Comparison of ENCODE assay signal across 8 cellular contexts in genomic region chr21:28884481-28884880, GRCh38.
DNase-seq lines count a peak whose midpoint lies in the region; ATAC-seq and TF ChIP-seq lines count a peak whose summit lies in the region.

No MANE protein-coding gene starts in this region.

- H3K9me3 ChIP-seq in SK-N-MC (ENCODE audit: low read depth, low read length) (no peaks in the 10 kb centered on the region), neural cell (ENCODE audit: low read length) (no peaks in the 10 kb centered on the region)

- ATAC-seq in HG03097 (IDR thresholded peaks at IDR 0.05; ENCODE audit: low FRiP score, unreplicated experiment) (no peak), HG03039 (IDR thresholded peaks at IDR 0.05; ENCODE audit: unreplicated experiment) (no peak)

- no peaks in the 10 kb centered on the region for H3K9me2 ChIP-seq in neural cell (ENCODE audit: insufficient read depth, low read length)

- H3K27me3 ChIP-seq in neural cell (ENCODE audit: insufficient read depth, low read depth, low read length) = no peaks in the 10 kb centered on the region

- no peaks in the 10 kb centered on the region for H3K9me3 Mint-ChIP-seq in HFFc6

- H3K79me2 ChIP-seq in neural cell (replicated peaks; ENCODE audit: insufficient read depth, low read length) = no peaks in the 10 kb centered on the region

- H3K27ac ChIP-seq in SK-N-MC (peak overlapping the region; percentile 85), epithelial cell of prostate (peak overlapping the region; percentile 88), neural cell (ENCODE audit: low read length) (peak overlapping the region; percentile 76)

- H3K27ac Mint-ChIP-seq in HFFc6 = peak overlapping the region; percentile 99

- H3K27me3 Mint-ChIP-seq in HFFc6 (ENCODE audit: insufficient read depth) = 0 out of 2 replicates have a peak, but pooled peaks cover 3% of the 10 kb centered on the region

- DNase-seq in GM03348 (ENCODE audit: low spot score) (peak; percentile 29), HFFc6 (no peak), SK-N-MC (ENCODE audit: low read depth, low spot score) (no peak), epithelial cell of prostate (ENCODE audit: low read depth, low spot score) (no peak), T1000 (lab: John Stamatoyannopoulos, UW) (no peak)

- no peak for TF ChIP-seq EP300 in neural cell (conservative IDR thresholded peaks at IDR 0.05; ENCODE audit: poor library complexity, severe bottlenecking)

- H3K4me3 Mint-ChIP-seq in HFFc6 = peak overlapping the region; percentile 99

- H3K36me3 ChIP-seq in SK-N-MC (ENCODE audit: insufficient read depth, low read length) (peaks cover 28% of the 10 kb centered on the region), neural cell (ENCODE audit: insufficient read depth, low read length) (no peaks in the 10 kb centered on the region)

- H3K4me3 ChIP-seq in SK-N-MC = peak overlapping the region; percentile 92
- H3K4me3 ChIP-seq in neural cell (ENCODE audit: low read length) = peak overlapping the region; percentile 70

- peak overlapping the region; percentile 63 for H3K4me2 ChIP-seq in neural cell (ENCODE audit: low read length)

- no peaks in the 10 kb centered on the region for H4K20me1 ChIP-seq in neural cell (ENCODE audit: insufficient read depth)

- TF ChIP-seq CTCF in HFFc6 (IDR thresholded peaks at IDR 0.05) (no peak), neural cell (IDR thresholded peaks at IDR 0.05; ENCODE audit: poor library complexity, severe bottlenecking) (no peak)

- H3K36me3 Mint-ChIP-seq in HFFc6 (ENCODE audit: low read depth) = peaks cover 9% of the 10 kb centered on the region

- H3K4me1 Mint-ChIP-seq in HFFc6 (ENCODE audit: low read depth) = peaks cover 21% of the 10 kb centered on the region

- H3F3A ChIP-seq in neural cell (ENCODE audit: insufficient read depth, low read length, poor library complexity, severe bottlenecking) = no peaks in the 10 kb centered on the region

- H3K9ac ChIP-seq in SK-N-MC (ENCODE audit: insufficient read length) = peak overlapping the region; percentile 89
- peak overlapping the region; percentile 69 for H3K9ac ChIP-seq in neural cell (ENCODE audit: low read length)

- peak overlapping the region; percentile 67 for H2AFZ ChIP-seq in neural cell (ENCODE audit: low read depth, low read length)

- TF ChIP-seq RAD21 in neural cell (conservative IDR thresholded peaks at IDR 0.05) = no peak

TF ChIP-seq in neural cell, 6 proteins besides CTCF, POLR2A, EP300 and RAD21:
- no peak for TF ChIP-seq EZH2 (IDR thresholded peaks at IDR 0.05; ENCODE audit: borderline replicate concordance, insufficient read depth, low read length, poor library complexity, severe bottlenecking)
- TF ChIP-seq MXI1 (conservative IDR thresholded peaks at IDR 0.05; ENCODE audit: poor library complexity, severe bottlenecking) = no peak
- no peak for TF ChIP-seq SMC3 (conservative IDR thresholded peaks at IDR 0.05; ENCODE audit: poor library complexity)
- TF ChIP-seq, protein P1, sequence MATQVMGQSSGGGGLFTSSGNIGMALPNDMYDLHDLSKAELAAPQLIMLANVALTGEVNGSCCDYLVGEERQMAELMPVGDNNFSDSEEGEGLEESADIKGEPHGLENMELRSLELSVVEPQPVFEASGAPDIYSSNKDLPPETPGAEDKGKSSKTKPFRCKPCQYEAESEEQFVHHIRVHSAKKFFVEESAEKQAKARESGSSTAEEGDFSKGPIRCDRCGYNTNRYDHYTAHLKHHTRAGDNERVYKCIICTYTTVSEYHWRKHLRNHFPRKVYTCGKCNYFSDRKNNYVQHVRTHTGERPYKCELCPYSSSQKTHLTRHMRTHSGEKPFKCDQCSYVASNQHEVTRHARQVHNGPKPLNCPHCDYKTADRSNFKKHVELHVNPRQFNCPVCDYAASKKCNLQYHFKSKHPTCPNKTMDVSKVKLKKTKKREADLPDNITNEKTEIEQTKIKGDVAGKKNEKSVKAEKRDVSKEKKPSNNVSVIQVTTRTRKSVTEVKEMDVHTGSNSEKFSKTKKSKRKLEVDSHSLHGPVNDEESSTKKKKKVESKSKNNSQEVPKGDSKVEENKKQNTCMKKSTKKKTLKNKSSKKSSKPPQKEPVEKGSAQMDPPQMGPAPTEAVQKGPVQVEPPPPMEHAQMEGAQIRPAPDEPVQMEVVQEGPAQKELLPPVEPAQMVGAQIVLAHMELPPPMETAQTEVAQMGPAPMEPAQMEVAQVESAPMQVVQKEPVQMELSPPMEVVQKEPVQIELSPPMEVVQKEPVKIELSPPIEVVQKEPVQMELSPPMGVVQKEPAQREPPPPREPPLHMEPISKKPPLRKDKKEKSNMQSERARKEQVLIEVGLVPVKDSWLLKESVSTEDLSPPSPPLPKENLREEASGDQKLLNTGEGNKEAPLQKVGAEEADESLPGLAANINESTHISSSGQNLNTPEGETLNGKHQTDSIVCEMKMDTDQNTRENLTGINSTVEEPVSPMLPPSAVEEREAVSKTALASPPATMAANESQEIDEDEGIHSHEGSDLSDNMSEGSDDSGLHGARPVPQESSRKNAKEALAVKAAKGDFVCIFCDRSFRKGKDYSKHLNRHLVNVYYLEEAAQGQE (IDR thresholded peaks at IDR 0.05; ENCODE audit: borderline replicate concordance) = no peak
- TF ChIP-seq TAF1 (IDR thresholded peaks at IDR 0.05; ENCODE audit: low read depth) = no peak
- TF ChIP-seq POLR2AphosphoS5 (IDR thresholded peaks at IDR 0.05) = no peak
